ENCODE assay signal across 19 cellular contexts in the genomic region with DNA sequence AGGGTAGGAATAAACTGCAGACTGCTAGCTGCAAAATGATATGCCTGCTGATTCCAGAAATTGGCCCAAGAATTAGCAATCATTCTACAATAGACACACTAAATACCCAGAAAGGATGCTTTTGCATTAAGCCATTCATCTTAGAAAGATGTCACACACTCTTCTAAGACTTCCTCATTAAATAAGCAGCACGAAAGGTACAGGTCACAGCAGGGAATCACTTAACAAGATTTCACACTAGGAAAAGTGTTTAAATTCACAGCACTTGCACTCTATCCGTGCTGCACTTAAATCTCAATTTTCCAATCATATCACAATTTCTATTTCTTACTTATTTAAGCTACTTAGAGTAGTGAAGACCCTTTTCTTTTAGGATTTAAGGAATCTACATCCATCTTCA.
DNase-seq lines count a peak whose midpoint lies in the region; ATAC-seq, FAIRE-seq and TF ChIP-seq lines count a peak whose summit lies in the region.
"Had no signal": no experiment of that assay in that cellular context is flagged by ENCODE, and none has a peak within 500 bp of the region (broad histone marks: within the 10 kb centered on the region; RNA-seq: fewer than 3 reads in every experiment).

No MANE protein-coding gene starts in this region.

- H3K36me3 Mint-ChIP-seq in dendritic cell treated with granulocyte-macrophage colony-stimulating factor and Interleukin-4, amounts not matched to agents 40 ng/mL and 50 ng/mL, for 4 days (ENCODE audit: low read depth): peaks cover 13% of the 10 kb centered on the region
- no peaks in the 10 kb centered on the region for H3K36me3 Mint-ChIP-seq in neural progenitor cell
- H3K36me3 Mint-ChIP-seq in progenitor cell of endocrine pancreas (ENCODE audit: insufficient read depth): no peaks in the 10 kb centered on the region
- H3K36me3 Mint-ChIP-seq: CD4-positive, CD25-positive, alpha-beta regulatory T cell had no signal

- no peaks in the 10 kb centered on the region for H3K27me3 Mint-ChIP-seq in dendritic cell treated with granulocyte-macrophage colony-stimulating factor and Interleukin-4, amounts not matched to agents 40 ng/mL and 50 ng/mL, for 4 days
- no peaks in the 10 kb centered on the region for H3K27me3 Mint-ChIP-seq in neural progenitor cell (ENCODE audit: insufficient read depth, low read depth)
- no peaks in the 10 kb centered on the region for H3K27me3 Mint-ChIP-seq in progenitor cell of endocrine pancreas
- H3K27me3 Mint-ChIP-seq: CD8-positive, alpha-beta memory T cell had no signal

- H3K4me3 ChIP-seq in neural progenitor cell: no peak overlapping the region

- no peaks in the 10 kb centered on the region for H3K9me3 ChIP-seq in neural progenitor cell (ENCODE audit: low read depth)
- H3K9me3 ChIP-seq: BE2C had no signal

- peaks cover 3% of the 10 kb centered on the region for H3K36me3 ChIP-seq in neural progenitor cell
- H3K36me3 ChIP-seq: BE2C had no signal

- H3K4me1 Mint-ChIP-seq in dendritic cell treated with granulocyte-macrophage colony-stimulating factor and Interleukin-4, amounts not matched to agents 40 ng/mL and 50 ng/mL, for 4 days (ENCODE audit: low read depth): peaks cover 5% of the 10 kb centered on the region
- H3K4me1 Mint-ChIP-seq in neural progenitor cell: peaks cover 46% of the 10 kb centered on the region
- H3K4me1 Mint-ChIP-seq in progenitor cell of endocrine pancreas (ENCODE audit: low read depth): peaks cover 2% of the 10 kb centered on the region
- H3K4me1 Mint-ChIP-seq: CD8-positive, alpha-beta memory T cell; H9 had no signal

- peak overlapping the region; percentile 22 for H3K27ac Mint-ChIP-seq in dendritic cell treated with granulocyte-macrophage colony-stimulating factor and Interleukin-4, amounts not matched to agents 40 ng/mL and 50 ng/mL, for 4 days
- peak overlapping the region; percentile 21 for H3K27ac Mint-ChIP-seq in neural progenitor cell
- no peak overlapping the region for H3K27ac Mint-ChIP-seq in progenitor cell of endocrine pancreas
- H3K27ac Mint-ChIP-seq: H9 had no signal

- H3K4me1 ChIP-seq in neural progenitor cell: peaks cover 17% of the 10 kb centered on the region
- H3K4me1 ChIP-seq: BE2C had no signal

- no peak for TF ChIP-seq POLR2A in GM12891 (IDR thresholded peaks at IDR 0.05; ENCODE audit: low read depth, low read length)

- H3K27ac ChIP-seq in neural progenitor cell: no peak overlapping the region

- no peak for DNase-seq in GM12891 (ENCODE audit: insufficient read length, low spot score)
- peak; percentile 28 for DNase-seq in NCI-H69 (lab: John Stamatoyannopoulos, UW)
- DNase-seq in neural progenitor cell (ENCODE audit: low spot score): no peak
- DNase-seq in H4 (ENCODE audit: low spot score): no peak
- no peak for DNase-seq in progenitor cell of endocrine pancreas (ENCODE audit: low spot score, unreplicated experiment)
- DNase-seq: ACHN; BE2C; C1 segment of cervical spinal cord; CD4-positive, CD25-positive, alpha-beta regulatory T cell; CD8-positive, alpha-beta memory T cell; COR-L47; DMS 273 treated with DMSO at 0.1 percent for 48 hours; DMS53; GOT3; H9 had no signal

- H3K9ac ChIP-seq in neural progenitor cell: no peak overlapping the region

- FAIRE-seq in GM12891 (lab: Jason Lieb, UNC): peak; percentile 16
- FAIRE-seq: G401.6, GM12892 had no signal

- peaks cover 8% of the 10 kb centered on the region for H3K9me3 Mint-ChIP-seq in dendritic cell treated with granulocyte-macrophage colony-stimulating factor and Interleukin-4, amounts not matched to agents 40 ng/mL and 50 ng/mL, for 4 days
- H3K9me3 Mint-ChIP-seq in neural progenitor cell (peaks cover 2% of the 10 kb centered on the region), progenitor cell of endocrine pancreas (ENCODE audit: low read depth) (no peaks in the 10 kb centered on the region)

- intact Hi-C loops in dendritic cell treated with granulocyte-macrophage colony-stimulating factor and Interleukin-4, amounts not matched to agents 40 ng/mL and 50 ng/mL, for 4 days (cut with micrococcal nuclease): no loop called here

- H3K4me3 Mint-ChIP-seq in dendritic cell treated with granulocyte-macrophage colony-stimulating factor and Interleukin-4, amounts not matched to agents 40 ng/mL and 50 ng/mL, for 4 days: no peak overlapping the region
- H3K4me3 Mint-ChIP-seq in neural progenitor cell (peak overlapping the region; percentile 19), progenitor cell of endocrine pancreas (ENCODE audit: low read depth) (no peak overlapping the region)
- H3K4me3 Mint-ChIP-seq: CD4-positive, CD25-positive, alpha-beta regulatory T cell; CD8-positive, alpha-beta memory T cell; H9 had no signal

- H3K79me2 ChIP-seq in neural progenitor cell (ENCODE audit: low read depth): no peaks in the 10 kb centered on the region

- H2AFZ ChIP-seq in neural progenitor cell (replicated peaks): no peak overlapping the region

- no peaks in the 10 kb centered on the region for H3F3A ChIP-seq in neural progenitor cell (ENCODE audit: low read depth)

- no peak for TF ChIP-seq CTCF in neural progenitor cell (IDR thresholded peaks at IDR 0.05)
- TF ChIP-seq CTCF in progenitor cell of endocrine pancreas (IDR thresholded peaks at IDR 0.05; ENCODE audit: unreplicated experiment): no peak

- no peaks in the 10 kb centered on the region for H4K20me1 ChIP-seq in neural progenitor cell (ENCODE audit: low read depth)

- no peak overlapping the region for H3K4me2 ChIP-seq in neural progenitor cell

- no peak for ATAC-seq in HG02759 (IDR thresholded peaks at IDR 0.05; ENCODE audit: unreplicated experiment)

- no peaks in the 10 kb centered on the region for H3K27me3 ChIP-seq in neural progenitor cell
- H3K27me3 ChIP-seq: BE2C had no signal

TF ChIP-seq in GM12891, 5 proteins besides CTCF, POLR2A, EP300 and RAD21:
- no peak for TF ChIP-seq TAF1 (IDR thresholded peaks at IDR 0.05; ENCODE audit: low read depth, low read length)
- TF ChIP-seq PAX5 (IDR thresholded peaks at IDR 0.05; ENCODE audit: insufficient read depth, low read length, severe bottlenecking): no peak
- TF ChIP-seq POLR2AphosphoS5 (IDR thresholded peaks at IDR 0.05; ENCODE audit: low read depth, low read length): no peak
- TF ChIP-seq SPI1 (IDR thresholded peaks at IDR 0.05; ENCODE audit: low read depth, low read length): no peak
- no peak for TF ChIP-seq POU2F2 (IDR thresholded peaks at IDR 0.05; ENCODE audit: low read depth, low read length)
